Comparison of ENCODE assay signal across 26 cellular contexts in the genomic region with DNA sequence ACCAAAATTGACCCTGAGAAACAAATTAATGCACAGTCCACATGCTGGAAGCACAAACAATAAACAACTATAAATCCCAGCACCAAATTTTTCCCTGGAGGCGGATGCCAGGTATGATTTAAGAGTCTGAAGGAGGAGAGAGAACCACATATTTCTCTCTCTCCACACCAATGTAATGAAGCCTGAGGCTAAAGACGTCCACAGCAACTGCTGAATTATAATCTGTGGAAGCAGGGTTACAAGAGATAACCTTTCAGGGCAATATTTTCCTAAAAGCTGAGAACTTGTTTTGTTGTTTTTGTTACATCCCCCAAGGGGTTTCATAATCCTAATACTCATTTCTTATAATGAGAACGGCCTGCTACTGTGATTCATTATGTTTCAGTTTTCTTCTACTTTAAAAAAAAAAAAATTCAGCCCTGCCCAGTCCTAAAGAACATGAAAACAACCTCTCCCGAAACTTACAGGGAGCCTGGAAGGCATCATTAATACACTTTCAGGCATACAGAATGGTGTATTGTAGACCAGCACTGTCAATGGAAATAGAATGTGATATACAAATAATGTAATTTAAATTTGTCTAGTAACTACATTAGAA.
"Had no signal": no experiment of that assay in that cellular context is flagged by ENCODE, and none has a peak within 500 bp of the region (broad histone marks: within the 10 kb centered on the region; RNA-seq: fewer than 3 reads in every experiment).

No MANE protein-coding gene starts in this region.

- H3K9me3 ChIP-seq: ascending aorta, esophagus squamous epithelium, pancreas, sigmoid colon, spleen, suprapubic skin, transverse colon had no signal

- H3K36me3 Mint-ChIP-seq: naive thymus-derived CD8-positive, alpha-beta T cell had no signal

- H3K9me3 Mint-ChIP-seq: naive thymus-derived CD8-positive, alpha-beta T cell; stimulated activated naive CD8-positive, alpha-beta T cell treated with anti-CD3 and anti-CD28 coated beads, Interleukin-15, Interleukin-2, amounts not matched to agents 100 ng/mL and 50 ng/mL, for 24 hours had no signal

- H3K27ac Mint-ChIP-seq: naive thymus-derived CD8-positive, alpha-beta T cell; stimulated activated naive CD8-positive, alpha-beta T cell treated with anti-CD3 and anti-CD28 coated beads, Interleukin-15, Interleukin-2, amounts not matched to agents 100 ng/mL and 50 ng/mL, for 24 hours had no signal

- H3K36me3 ChIP-seq: ascending aorta, esophagus squamous epithelium, pancreas, sigmoid colon, spleen, suprapubic skin, transverse colon, WERI-Rb-1 had no signal

- ATAC-seq: naive thymus-derived CD8-positive, alpha-beta T cell; pancreas had no signal

- H3K4me1 ChIP-seq: ascending aorta, pancreas, sigmoid colon, spleen, transverse colon had no signal

- H3K4me1 Mint-ChIP-seq: naive thymus-derived CD8-positive, alpha-beta T cell had no signal

- H3K4me3 ChIP-seq: ascending aorta, esophagus squamous epithelium, pancreas, sigmoid colon, spleen, suprapubic skin, transverse colon had no signal

- H3K4me3 Mint-ChIP-seq: naive thymus-derived CD8-positive, alpha-beta T cell; stimulated activated naive CD8-positive, alpha-beta T cell treated with anti-CD3 and anti-CD28 coated beads, Interleukin-15, Interleukin-2, amounts not matched to agents 100 ng/mL and 50 ng/mL, for 24 hours had no signal

- H3K27me3 ChIP-seq: ascending aorta, esophagus squamous epithelium, pancreas, sigmoid colon, suprapubic skin, transverse colon had no signal

- H3K27ac ChIP-seq: ascending aorta, pancreas, sigmoid colon, spleen, suprapubic skin, transverse colon, WERI-Rb-1 had no signal

- DNase-seq: activated CD4-positive, alpha-beta T cell treated with anti-CD3 and anti-CD28 coated beads for 1 hour; activated CD8-positive, alpha-beta memory T cell treated with anti-CD3 and anti-CD28 coated beads for 24 hours; activated CD8-positive, alpha-beta memory T cell treated with anti-CD3 and anti-CD28 coated beads, Interleukin-2, amount 50 U/mL, for 48 hours; activated effector memory CD4-positive, alpha-beta T cell treated with anti-CD3 and anti-CD28 coated beads, Interleukin-2, amount 50 U/mL, for 16 hours; activated naive CD4-positive, alpha-beta T cell treated with anti-CD3 and anti-CD28 coated beads, Interleukin-2, amount 50 U/mL, for 16 hours; activated T-cell treated with anti-CD3 and anti-CD28 coated beads, Interleukin-2, amount 50 U/mL, for 48 hours; cerebellar nuclear complex; cortex of kidney; effector CD4-positive, alpha-beta T cell; esophagus squamous epithelium; foreskin fibroblast; glutamatergic neuron; kidney; mesenchymal stem cell; naive thymus-derived CD8-positive, alpha-beta T cell; pancreas; sigmoid colon; spleen; stimulated activated CD4-positive, alpha-beta T cell treated with anti-CD3 and anti-CD28 coated beads, Interleukin-1b, Interleukin-23, amount 100 ng/mL, for 48 hours; SW 1271; T-helper 2 cell; transverse colon; WERI-Rb-1 had no signal
